ENCODE assay signal across 8 cellular contexts in genomic region chr1:6141601-6142000, GRCh38. TPM values are rescaled to one million over a fixed set of nuclear protein-coding genes. Genes with fewer than 3 reads are reported as not detected.
A peak's percentile ranks its signal among the peaks of the same experiment; 100 is the strongest.
DNase-seq lines count a peak whose midpoint lies in the region; ATAC-seq and TF ChIP-seq lines count a peak whose summit lies in the region.

No MANE protein-coding gene starts in this region.

- H3K4me3 ChIP-seq in BJ (ENCODE audit: low read depth, low read length) (no peak overlapping the region), OCI-LY7 (ENCODE audit: low read depth, low read length, poor library complexity, severe bottlenecking) (no peak overlapping the region), tibial artery (no peak overlapping the region), lower leg skin (ENCODE audit: low read depth, poor library complexity, severe bottlenecking) (no peak overlapping the region)

- no peaks in the 10 kb centered on the region for H3K79me2 ChIP-seq in OCI-LY7 (ENCODE audit: insufficient read depth, low read depth, low read length)

- no peaks in the 10 kb centered on the region for H3K9me3 ChIP-seq in OCI-LY7 (ENCODE audit: low read length)
- no peaks in the 10 kb centered on the region for H3K9me3 ChIP-seq in tibial artery

- intact Hi-C loops in OCI-LY7 (cut with micrococcal nuclease; ENCODE audit: unreplicated experiment), result no loop called here
- intact Hi-C loops in tibial artery (cut with DNase I; ENCODE audit: low total_unique reads), result no loop called here
- intact Hi-C loops in lower leg skin (cut with DNase I; ENCODE audit: low total_unique reads), result no loop called here

- WGBS in lower leg skin, 2 donors, result 19 to 43% methylated on average over 6 of the region's 6 CpGs

- H3K4me1 ChIP-seq in OCI-LY7 (ENCODE audit: insufficient read depth, low read length, poor library complexity, severe bottlenecking) (no peaks in the 10 kb centered on the region), foreskin keratinocyte (no peaks in the 10 kb centered on the region), tibial artery (no peaks in the 10 kb centered on the region)

- no peak overlapping the region for H3K27ac ChIP-seq in OCI-LY7 (ENCODE audit: low read depth, low read length, poor library complexity, severe bottlenecking)
- H3K27ac ChIP-seq in foreskin keratinocyte, result no peak overlapping the region
- H3K27ac ChIP-seq in tibial artery, result no peak overlapping the region

- DNase-seq in BJ (ENCODE audit: low read depth) (no peak), GM10266 (ENCODE audit: extremely low spot score) (peak; percentile 64), OCI-LY7 (ENCODE audit: low spot score) (peak; percentile 39), foreskin keratinocyte (peak; percentile 32 to 35), tibial artery (no peak), NCI-H146 (lab: John Stamatoyannopoulos, UW) (no peak), lower leg skin (ENCODE audit: low spot score in 2 of 2) (no peak)

- no peaks in the 10 kb centered on the region for H4K20me1 ChIP-seq in OCI-LY7 (ENCODE audit: insufficient read depth, low read length)

- TF ChIP-seq CTCF in BJ (IDR thresholded peaks at IDR 0.05; ENCODE audit: insufficient read depth, low read depth, low read length), result 0 out of 2 replicates have a peak, but pooled peaks have one; percentile 12
- peak; percentile 29 for TF ChIP-seq CTCF in GM10266 (IDR thresholded peaks at IDR 0.05; ENCODE audit: control insufficient read depth, insufficient read depth, low read depth, missing control alignments)
- TF ChIP-seq CTCF in OCI-LY7 (conservative IDR thresholded peaks at IDR 0.05; ENCODE audit: low read length), result peak; percentile 55
- peak; percentile 54 for TF ChIP-seq CTCF in foreskin keratinocyte (conservative IDR thresholded peaks at IDR 0.05)
- no peak for TF ChIP-seq CTCF in tibial artery (IDR thresholded peaks at IDR 0.05)
- no peak for TF ChIP-seq CTCF in lower leg skin (IDR thresholded peaks at IDR 0.05)

- H2AFZ ChIP-seq in OCI-LY7 (ENCODE audit: low read length), result no peak overlapping the region

- H3K36me3 ChIP-seq in BJ (ENCODE audit: control insufficient read depth, insufficient read depth, low read length), result no peaks in the 10 kb centered on the region
- H3K36me3 ChIP-seq in OCI-LY7 (ENCODE audit: insufficient read depth, low read length), result no peaks in the 10 kb centered on the region
- H3K36me3 ChIP-seq in tibial artery, result no peaks in the 10 kb centered on the region

- no TSS peak for BruUV-seq in OCI-LY7 (replicated peaks; lab: Mats Ljungman, UMichigan)

- no peak for TF ChIP-seq POLR2A in lower leg skin (IDR thresholded peaks at IDR 0.05)

- POLR2A ChIA-PET in BJ (lab: Charles Lee), result no interaction called here
- POLR2A ChIA-PET in OCI-LY7 (lab: Charles Lee), result no interaction called here

- peak; percentile 69 for ATAC-seq in foreskin keratinocyte
- no peak for ATAC-seq in HG03521 (IDR thresholded peaks at IDR 0.05; ENCODE audit: unreplicated experiment)

- no peak overlapping the region for H3K4me2 ChIP-seq in OCI-LY7 (ENCODE audit: low read length)

- peaks cover 6% of the 10 kb centered on the region for H3K27me3 ChIP-seq in BJ (ENCODE audit: control insufficient read depth, insufficient read depth, low read length)
- peaks cover 4% of the 10 kb centered on the region for H3K27me3 ChIP-seq in foreskin keratinocyte
- peaks cover 0 to 17% of the 10 kb centered on the region in 2 donors for H3K27me3 ChIP-seq in tibial artery

- H3K9me2 ChIP-seq in OCI-LY7 (ENCODE audit: insufficient read depth, low read length), result no peaks in the 10 kb centered on the region

- CTCF ChIA-PET in BJ (lab: Yijun Ruan, JAX) (no interaction called here), OCI-LY7 (lab: Charles Lee; ENCODE audit: unreplicated experiment) (no interaction called here)

RNA-seq across cellular contexts. Expression of gene CHD5, which starts 38.5 kb away (rescaled TPM):
- 0.01 and 0.04 TPM in 2 replicates for polyA plus RNA-seq in BJ (2011; rRNA removed)
- 0.09 TPM in 1 of 2 replicates, not detected in the other for polyA minus RNA-seq in BJ (2011; rRNA and poly(A)+ RNA removed)
- total RNA-seq in OCI-LY7 (2014; rRNA removed; shearing (Covaris generic)), result 0.19 and 0.93 TPM in 2 replicates
- 0.38 and 0.55 TPM in 2 replicates for total RNA-seq in OCI-LY7 (2022)
- 0.04 and 0.10 TPM in 2 replicates for total RNA-seq in foreskin keratinocyte
- 0.01 and 0.06 TPM in 2 replicates for polyA plus RNA-seq in foreskin keratinocyte
- total RNA-seq in lower leg skin, result under 1 TPM in 3 of 4 donors, not detected in 1; 0.04 to 0.27 (median 0.13) TPM

RNA-seq across cellular contexts. Expression of gene RPL22, which starts 57.8 kb away (rescaled TPM):
- polyA plus RNA-seq in BJ (2011; rRNA removed) (76.9 and 216 TPM in 2 replicates), foreskin keratinocyte (682 and 724 TPM in 2 replicates)
- 16.1 and 19.3 TPM in 2 replicates for polyA minus RNA-seq in BJ (2011; rRNA and poly(A)+ RNA removed)
- 249 and 330 TPM in 2 replicates for total RNA-seq in OCI-LY7 (2014; rRNA removed; shearing (Covaris generic))
- total RNA-seq in OCI-LY7 (2022) (589 and 605 TPM in 2 replicates), foreskin keratinocyte (337 and 358 TPM in 2 replicates), lower leg skin (100 to 1,000 TPM; 122 to 216 (median 179) TPM)

Comparison
In these comparisons a context has a peak if more than half of its experiments do, and no peak if none do; other contexts are left out.
1. DNase-seq: peak in GM10266 (single experiment), OCI-LY7 (single experiment) and foreskin keratinocyte (2 of 2); none in BJ (single experiment), tibial artery (0 of 2), NCI-H146 (single experiment) and lower leg skin (0 of 2).
2. CTCF ChIP-seq: peak in BJ (single experiment), GM10266 (single experiment), OCI-LY7 (single experiment) and foreskin keratinocyte (single experiment); none in tibial artery (0 of 2) and lower leg skin (0 of 3).